In the genomic region with DNA sequence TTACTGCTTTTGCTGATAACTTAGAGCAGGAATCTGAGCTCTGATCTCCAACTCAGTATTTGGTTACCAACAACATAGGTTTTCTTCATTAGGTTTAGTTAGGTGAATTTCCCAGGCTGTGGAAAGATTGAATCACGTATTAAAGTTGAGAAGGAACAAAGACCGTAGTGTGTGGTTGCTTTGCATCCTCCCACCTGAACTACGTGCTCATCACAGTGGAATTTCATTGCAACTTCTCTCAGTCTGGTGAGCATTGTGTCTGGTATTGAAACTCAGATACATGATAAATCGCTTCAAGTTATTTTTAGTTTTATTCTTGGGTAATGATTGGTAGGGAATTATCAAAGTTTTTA, we compare ENCODE assay signal across 10 cellular contexts.
DNase-seq lines count a peak whose midpoint lies in the region; ATAC-seq and TF ChIP-seq lines count a peak whose summit lies in the region.
"Had no signal": no experiment of that assay in that cellular context is flagged by ENCODE, and none has a peak within 500 bp of the region (broad histone marks: within the 10 kb centered on the region; RNA-seq: fewer than 3 reads in every experiment).

No MANE protein-coding gene starts in this region.

- H3K27me3 ChIP-seq in RWPE2 (ENCODE audit: insufficient read depth, poor library complexity, severe bottlenecking) (no peaks in the 10 kb centered on the region), aorta (ENCODE audit: control insufficient read depth in 1 of 2, insufficient read depth in 2 of 2, low read length in 1 of 2) (no peaks in the 10 kb centered on the region)

- H3K4me3 Mint-ChIP-seq in activated CD4-positive, alpha-beta T cell treated with anti-CD3 and anti-CD28 coated beads, Interleukin-2, amount 10 ng/mL, durations not matched to agents 24 days and 14 days: peak overlapping the region; percentile 28
- H3K4me3 Mint-ChIP-seq: natural killer cell treated with Interleukin-12 subunit alpha and Interleukin-12 subunit beta and Interleukin-15 and Interleukin-18, amount 100 ng/mL, for 72 hours had no signal

- H3K36me3 ChIP-seq in RWPE2 (ENCODE audit: low read depth) (no peaks in the 10 kb centered on the region), aorta (ENCODE audit: control insufficient read depth in 1 of 2, insufficient read depth in 2 of 2, low read length in 1 of 2) (no peaks in the 10 kb centered on the region)

- H3K9me3 Mint-ChIP-seq in activated CD4-positive, alpha-beta T cell treated with anti-CD3 and anti-CD28 coated beads, Interleukin-2, amount 10 ng/mL, durations not matched to agents 24 days and 14 days: peaks cover 3% of the 10 kb centered on the region
- H3K9me3 Mint-ChIP-seq: natural killer cell treated with Interleukin-12 subunit alpha and Interleukin-12 subunit beta and Interleukin-15 and Interleukin-18, amount 100 ng/mL, for 72 hours had no signal

- H3K4me1 ChIP-seq in RWPE2 (ENCODE audit: insufficient read depth, poor library complexity, severe bottlenecking) (peaks cover 33% of the 10 kb centered on the region), aorta (ENCODE audit: control insufficient read depth in 1 of 2, insufficient read depth in 2 of 2, low read length in 2 of 2) (no peaks in the 10 kb centered on the region)

- 87 to 89% methylated on average over 4 of the region's 4 CpGs for WGBS in aorta, 2 donors

- H3K36me3 Mint-ChIP-seq in activated CD4-positive, alpha-beta T cell treated with anti-CD3 and anti-CD28 coated beads, Interleukin-2, amount 10 ng/mL, durations not matched to agents 24 days and 14 days (ENCODE audit: low read depth): no peaks in the 10 kb centered on the region
- H3K36me3 Mint-ChIP-seq: natural killer cell treated with Interleukin-12 subunit alpha and Interleukin-12 subunit beta and Interleukin-15 and Interleukin-18, amount 100 ng/mL, for 72 hours had no signal

- no peaks in the 10 kb centered on the region for H3K9me3 ChIP-seq in RWPE2 (ENCODE audit: severe bottlenecking)
- H3K9me3 ChIP-seq in aorta (ENCODE audit: control insufficient read depth, low read length): no peaks in the 10 kb centered on the region

- ATAC-seq in RWPE2 (ENCODE audit: low read depth) (peak; percentile 96), aorta (ENCODE audit: low FRiP score) (no peak)
- ATAC-seq: natural killer cell treated with Interleukin-12 subunit alpha and Interleukin-12 subunit beta and Interleukin-15 and Interleukin-18, amount 100 ng/mL, for 72 hours had no signal

- TF ChIP-seq CTCF in RWPE2 (IDR thresholded peaks at IDR 0.05; ENCODE audit: poor library complexity, severe bottlenecking) (no peak), epithelial cell of proximal tubule (conservative IDR thresholded peaks at IDR 0.05; ENCODE audit: low read depth, low read length) (no peak), GM20000 (IDR thresholded peaks at IDR 0.05; ENCODE audit: extremely low read depth, missing control alignments) (no peak)

- peak; percentile 32 for DNase-seq in activated CD4-positive, alpha-beta T cell treated with anti-CD3 and anti-CD28 coated beads, Interleukin-2, amount 10 ng/mL, durations not matched to agents 24 days and 14 days
- no peak for DNase-seq in activated CD4-positive, alpha-beta T cell treated with anti-CD3 and anti-CD28 coated beads for 1 hour
- DNase-seq in RWPE2 (ENCODE audit: low spot score) (no peak), epithelial cell of proximal tubule (ENCODE audit: low read depth) (peak; percentile 94), posterior vena cava (ENCODE audit: low spot score) (no peak), aorta (no peak), GM20000 (ENCODE audit: low spot score) (no peak)
- peak in 3 of 4 experiments; percentile 21 to 29 (median 24) for DNase-seq in stimulated activated CD4-positive, alpha-beta T cell treated with anti-CD3 and anti-CD28 coated beads, Interleukin-1b, Interleukin-23, amount 100 ng/mL, for 24 hours (ENCODE audit: low read depth in 4 of 4, low spot score in 1 of 4)
- DNase-seq: Karpas-422 had no signal

- H3K4me3 ChIP-seq in RWPE2 (ENCODE audit: severe bottlenecking) (no peak overlapping the region), epithelial cell of proximal tubule (ENCODE audit: low read depth, low read length) (no peak overlapping the region), aorta (ENCODE audit: low read length in 2 of 2) (no peak overlapping the region)

- intact Hi-C loops in activated CD4-positive, alpha-beta T cell treated with anti-CD3 and anti-CD28 coated beads, Interleukin-2, amount 10 ng/mL, durations not matched to agents 24 days and 14 days (cut with micrococcal nuclease): loop anchor here (1.0 to 2.0 kb wide), 2 partner anchors 36 to 1064 kb away; no protein-coding TSS in a partner anchor
- intact Hi-C loops in posterior vena cava (cut with DNase I) (no loop called here), aorta (cut with DNase I) (no loop called here)

- peak overlapping the region; percentile 97 for H3K27ac ChIP-seq in RWPE2 (ENCODE audit: poor library complexity, severe bottlenecking)
- no peak overlapping the region for H3K27ac ChIP-seq in aorta (ENCODE audit: low read depth in 1 of 2, low read length in 2 of 2)

- peaks cover 1% of the 10 kb centered on the region for H3K27me3 Mint-ChIP-seq in activated CD4-positive, alpha-beta T cell treated with anti-CD3 and anti-CD28 coated beads, Interleukin-2, amount 10 ng/mL, durations not matched to agents 24 days and 14 days

- H3K27ac Mint-ChIP-seq in activated CD4-positive, alpha-beta T cell treated with anti-CD3 and anti-CD28 coated beads, Interleukin-2, amount 10 ng/mL, durations not matched to agents 24 days and 14 days: peak overlapping the region; percentile 87
- H3K27ac Mint-ChIP-seq: natural killer cell treated with Interleukin-12 subunit alpha and Interleukin-12 subunit beta and Interleukin-15 and Interleukin-18, amount 100 ng/mL, for 72 hours had no signal

- H3K4me1 Mint-ChIP-seq in activated CD4-positive, alpha-beta T cell treated with anti-CD3 and anti-CD28 coated beads, Interleukin-2, amount 10 ng/mL, durations not matched to agents 24 days and 14 days: peaks cover 11% of the 10 kb centered on the region

Comparison
In these comparisons a context has a peak if more than half of its experiments do, and no peak if none do; other contexts are left out.
1. DNase-seq: peak in activated CD4-positive, alpha-beta T cell treated with anti-CD3 and anti-CD28 coated beads, Interleukin-2, amount 10 ng/mL, durations not matched to agents 24 days and 14 days (single experiment), epithelial cell of proximal tubule (single experiment) and stimulated activated CD4-positive, alpha-beta T cell treated with anti-CD3 and anti-CD28 coated beads, Interleukin-1b, Interleukin-23, amount 100 ng/mL, for 24 hours (3 of 4); none in activated CD4-positive, alpha-beta T cell treated with anti-CD3 and anti-CD28 coated beads for 1 hour (single experiment), RWPE2 (single experiment), posterior vena cava (single experiment), aorta (0 of 2) and GM20000 (single experiment).